ENCODE assay signal across 27 cellular contexts in the genomic region with DNA sequence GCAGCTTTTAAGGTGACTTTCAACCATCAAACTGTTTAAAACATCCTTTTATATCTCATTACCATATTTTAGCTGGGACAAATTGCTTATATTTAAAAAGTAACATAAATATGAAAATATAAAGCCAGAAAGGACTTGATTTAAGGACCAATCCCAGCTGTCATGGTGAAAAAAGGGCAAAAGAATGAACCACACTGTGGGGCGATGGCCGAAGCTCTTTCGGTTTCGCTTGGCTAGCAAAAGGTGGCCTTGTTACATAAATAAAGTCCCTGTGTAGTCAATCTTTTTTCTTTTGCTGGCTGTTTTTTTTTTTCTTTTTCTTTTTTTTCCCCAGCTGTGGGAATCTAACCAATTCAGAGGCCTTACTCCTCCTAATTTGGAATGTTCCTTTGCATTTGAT. TPM values are rescaled to one million over a fixed set of nuclear protein-coding genes. Genes with fewer than 3 reads are reported as not detected.
DNase-seq lines count a peak whose midpoint lies in the region; ATAC-seq, FAIRE-seq and TF ChIP-seq lines count a peak whose summit lies in the region.
"Had no signal": no experiment of that assay in that cellular context is flagged by ENCODE, and none has a peak within 500 bp of the region (broad histone marks: within the 10 kb centered on the region; RNA-seq: fewer than 3 reads in every experiment).

No MANE protein-coding gene starts in this region.

- no peak for TF ChIP-seq EP300 in GM12878 (IDR thresholded peaks at IDR 0.05; ENCODE audit: borderline replicate concordance in 1 of 2, control insufficient read depth in 1 of 2, low read depth in 2 of 2, low read length in 2 of 2)

- no peaks in the 10 kb centered on the region for H4K20me1 ChIP-seq in GM12878 (ENCODE audit: control insufficient read depth, insufficient read depth)

- DNase-seq in H4 (ENCODE audit: low spot score) (peak; percentile 13), GM12878 (ENCODE audit: low read depth, low spot score) (no peak), left lobe of liver (ENCODE audit: low spot score) (no peak), GM13976 (ENCODE audit: low spot score) (no peak), type B pancreatic cell (ENCODE audit: extremely low spot score, unreplicated experiment) (no peak)
- DNase-seq in activated T-cell treated with anti-CD3 and anti-CD28 coated beads, Interleukin-2, amount 50 U/mL, for 1 hour: no peak
- DNase-seq: activated CD8-positive, alpha-beta memory T cell treated with anti-CD3 and anti-CD28 coated beads for 24 hours; activated effector memory CD4-positive, alpha-beta T cell treated with anti-CD3 and anti-CD28 coated beads, Interleukin-2, amount 50 U/mL, for 16 hours; activated naive CD8-positive, alpha-beta T cell treated with anti-CD3 and anti-CD28 coated beads, Interleukin-2, amount 10 ng/mL, durations not matched to agents 7 days and 5 days; body of pancreas; CD4-positive, alpha-beta T cell; cerebellar nuclear complex; DMS 273 treated with DMSO at 0.1 percent for 48 hours; EL; NCI-H1436; NCI-H2081 treated with DMSO at 0.1 percent for 48 hours; NCI-H748 treated with DMSO at 0.1 percent for 48 hours; stimulated activated naive CD8-positive, alpha-beta T cell treated with anti-CD3 and anti-CD28 coated beads, Interleukin-15, Interleukin-2, amounts not matched to agents 100 U/mL and 50 U/mL, for 24 hours; transverse colon had no signal

- ATAC-seq in GM12878 (peak; percentile 48; the same call in 2 of the 3 replicates), left lobe of liver (peak; percentile 79), GM18909 (IDR thresholded peaks at IDR 0.05; ENCODE audit: poor library complexity, unreplicated experiment) (no peak)
- ATAC-seq: body of pancreas; SK-N-SH treated with all-trans-retinoic acid at 6 μM for 48 hours; stimulated activated naive CD8-positive, alpha-beta T cell treated with anti-CD3 and anti-CD28 coated beads, Interleukin-15, Interleukin-2, amounts not matched to agents 100 U/mL and 50 U/mL, for 24 hours had no signal

- H2AFZ ChIP-seq in GM12878 (ENCODE audit: control insufficient read depth, low read depth, low read length) (no peak overlapping the region), parathyroid adenoma (peak overlapping the region; percentile 19)

- peaks cover 8% of the 10 kb centered on the region for H3K4me1 Mint-ChIP-seq in type B pancreatic cell (ENCODE audit: unreplicated experiment)

- SMC1A ChIA-PET in GM12878 (lab: Charles Lee; ENCODE audit: uncharacterized antibody, unreplicated experiment): interaction anchor here (0.6 to 4.1 kb wide), 11 partner anchors 8 to 247 kb away, joined by 3 to 16 read pairs (median 4); no protein-coding TSS in a partner anchor

- TF ChIP-seq POLR2A in GM12878 (IDR thresholded peaks at IDR 0.05; ENCODE audit: low read depth, low read length): no peak

- no peak for TF ChIP-seq CTCF in GM12878 (IDR thresholded peaks at IDR 0.05 in 2 of 3, conservative IDR thresholded peaks at IDR 0.05 in 1 of 3; ENCODE audit: control insufficient read depth in 2 of 3, extremely low read depth in 1 of 3, insufficient read depth in 1 of 3, low read depth in 3 of 3, low read length in 3 of 3)
- no peak for TF ChIP-seq CTCF in parathyroid adenoma (IDR thresholded peaks at IDR 0.05)
- no peak for TF ChIP-seq CTCF in GM13976 (IDR thresholded peaks at IDR 0.05; ENCODE audit: borderline replicate concordance, control extremely low read depth, extremely low read depth, insufficient read depth, missing control alignments)
- no peak for TF ChIP-seq CTCF in type B pancreatic cell (conservative IDR thresholded peaks at IDR 0.05)

- no peaks in the 10 kb centered on the region for H3K9me3 Mint-ChIP-seq in type B pancreatic cell
- H3K9me3 Mint-ChIP-seq: activated naive CD8-positive, alpha-beta T cell treated with anti-CD3 and anti-CD28 coated beads, Interleukin-2, amount 10 ng/mL, durations not matched to agents 7 days and 5 days; CD4-positive, alpha-beta T cell had no signal

- H3K27me3 Mint-ChIP-seq in type B pancreatic cell: no peaks in the 10 kb centered on the region
- H3K27me3 Mint-ChIP-seq: activated naive CD8-positive, alpha-beta T cell treated with anti-CD3 and anti-CD28 coated beads, Interleukin-2, amount 10 ng/mL, durations not matched to agents 7 days and 5 days; CD4-positive, alpha-beta T cell had no signal

- H3K27ac ChIP-seq in GM12878 (ENCODE audit: control insufficient read depth, insufficient read depth): no peak overlapping the region
- no peak overlapping the region for H3K27ac ChIP-seq in parathyroid adenoma
- H3K27ac ChIP-seq: body of pancreas, neutrophil, transverse colon had no signal

- no peaks in the 10 kb centered on the region for H3K79me2 ChIP-seq in GM12878 (ENCODE audit: control insufficient read depth, insufficient read depth, low read length)
- no peaks in the 10 kb centered on the region for H3K79me2 ChIP-seq in parathyroid adenoma

- 98% methylated on average over 4 of the region's 4 CpGs for WGBS in GM12878 (ENCODE audit: insufficient coverage, insufficient replicate concordance, low lambda C conversion rate, missing lambda C conversion rate)

- in situ Hi-C loops in GM12878 (cut with MboI): no loop called here
- in situ Hi-C loops in GM13976 (cut with MboI; ENCODE audit: low sequenced_read_pairs, unreplicated experiment): no loop called here

- H3K4me3 ChIP-seq in GM12878 (no peak overlapping the region), parathyroid adenoma (ENCODE audit: low read depth, low read length) (no peak overlapping the region)
- H3K4me3 ChIP-seq: body of pancreas, HAP-1, lung, transverse colon had no signal

- intact Hi-C loops in GM12878 (cut with micrococcal nuclease; ENCODE audit: unreplicated experiment): no loop called here

- RAD21 ChIA-PET in GM12878 (lab: Charles Lee; ENCODE audit: unreplicated experiment): interaction anchor here (0.9 to 1.3 kb wide), 2 partner anchors 45 to 86 kb away, joined by 3 read pairs; no protein-coding TSS in a partner anchor

- CTCF ChIA-PET in GM12878 (lab: Yijun Ruan, JAX): interaction anchor here (0.6 to 2.4 kb wide), 9 partner anchors 11 to 1884 kb away, joined by 3 to 8 read pairs (median 5); no protein-coding TSS in a partner anchor

- no peak overlapping the region for H3K9ac ChIP-seq in GM12878 (ENCODE audit: control insufficient read depth, insufficient read depth, low read length)
- H3K9ac ChIP-seq in parathyroid adenoma: no peak overlapping the region

- no TSS peak for BruUV-seq in GM12878 (replicated peaks; lab: Mats Ljungman, UMichigan)

- H3K27me3 ChIP-seq in GM12878 (replicated peaks in 1 of 2; ENCODE audit: control insufficient read depth in 2 of 2, insufficient read depth in 2 of 2, low read length in 1 of 2) (no peaks in the 10 kb centered on the region), parathyroid adenoma (ENCODE audit: control insufficient read depth, insufficient read depth, low read length) (no peaks in the 10 kb centered on the region)
- H3K27me3 ChIP-seq: body of pancreas, neutrophil, transverse colon had no signal

- no peak for FAIRE-seq in GM12878 (lab: Jason Lieb, UNC)
- FAIRE-seq: A204.1, islet of Langerhans had no signal

- H3K4me2 ChIP-seq in GM12878 (ENCODE audit: control insufficient read depth, insufficient read depth) (no peak overlapping the region), parathyroid adenoma (ENCODE audit: low read length) (no peak overlapping the region)

- TF ChIP-seq RAD21 in GM12878 (IDR thresholded peaks at IDR 0.05; ENCODE audit: insufficient read depth, low read depth, low read length): no peak

- H3K9me3 ChIP-seq in GM12878 (replicated peaks; ENCODE audit: control insufficient read depth, insufficient read depth, low read length) (no peaks in the 10 kb centered on the region), parathyroid adenoma (ENCODE audit: control insufficient read depth, low read length) (no peaks in the 10 kb centered on the region)
- H3K9me3 ChIP-seq: body of pancreas, HAP-1, neutrophil, transverse colon had no signal

- H3K4me3 Mint-ChIP-seq in type B pancreatic cell: no peak overlapping the region
- H3K4me3 Mint-ChIP-seq: activated naive CD8-positive, alpha-beta T cell treated with anti-CD3 and anti-CD28 coated beads, Interleukin-2, amount 10 ng/mL, durations not matched to agents 7 days and 5 days; CD4-positive, alpha-beta T cell had no signal

- H3K36me3 ChIP-seq in GM12878 (ENCODE audit: control insufficient read depth in 2 of 2, insufficient read depth in 2 of 2, low read length in 1 of 2) (no peaks in the 10 kb centered on the region), parathyroid adenoma (ENCODE audit: control insufficient read depth, insufficient read depth, low read length) (no peaks in the 10 kb centered on the region)
- H3K36me3 ChIP-seq: HAP-1, neutrophil, transverse colon had no signal

- POLR2A ChIA-PET in GM12878 (lab: Charles Lee): interaction anchor here (0.6 to 1.5 kb wide), 2 partner anchors 52 to 392 kb away, joined by 3 to 7 read pairs; no protein-coding TSS in a partner anchor

- no peaks in the 10 kb centered on the region for H3K36me3 Mint-ChIP-seq in type B pancreatic cell

- no peak overlapping the region for H3K27ac Mint-ChIP-seq in type B pancreatic cell
- H3K27ac Mint-ChIP-seq: activated naive CD8-positive, alpha-beta T cell treated with anti-CD3 and anti-CD28 coated beads, Interleukin-2, amount 10 ng/mL, durations not matched to agents 7 days and 5 days; CD4-positive, alpha-beta T cell had no signal

- H3K4me1 ChIP-seq in GM12878 (ENCODE audit: control insufficient read depth, insufficient read depth, low read length) (no peaks in the 10 kb centered on the region), parathyroid adenoma (peaks cover 5% of the 10 kb centered on the region)
- H3K4me1 ChIP-seq: body of pancreas had no signal

RNA-seq across cellular contexts. Expression of gene FBXO33, which starts 50.9 kb away (rescaled TPM):
- 15.1 and 16.8 TPM in 2 replicates for total RNA-seq in H4 (2014; rRNA removed; shearing (Covaris generic))
- total RNA-seq in GM12878 (2013; cell fraction: nucleolus; rRNA removed): 26.3 and 26.4 TPM in 2 replicates
- total RNA-seq in GM12878 (2014; rRNA removed) (24.4 and 27.5 TPM in 2 replicates), GM12878 (2014; rRNA removed; fragmentation: Illumina TruSeq; extraction: Trizol) (20.1 and 21.5 TPM in 2 replicates), GM12878 (2021) (20.8 and 21.1 TPM in 2 replicates), left lobe of liver (5.4 TPM), type B pancreatic cell (ENCODE audit: low replicate concordance) (9.9 and 11.7 TPM in 2 replicates)
- 9.1 TPM for polyA plus RNA-seq in GM12878 (2011; ENCODE audit: low read depth)
- polyA plus RNA-seq in GM12878 (2011; rRNA removed) (56.9 and 74.1 TPM in 2 replicates), GM12878 (2014; fragmentation: Illumina TruSeq; extraction: Trizol) (18.5 and 22.2 TPM in 2 replicates), GM12878 (2014; fragmentation: Nextera tagmentation; extraction: Ambion mirVana) (10 to 100 TPM in 1 of 2 experiments, 1 to 10 TPM in 1; 5.8 to 13.5 TPM), GM12878 (2014; rRNA removed) (16.7 and 19.1 TPM in 2 replicates), GM12878 (2016; fragmentation: Nextera tagmentation; extraction: Ambion mirVana) (10 to 100 TPM in 1 of 2 experiments, 1 to 10 TPM in 1; 4.7 to 21.8 TPM)
- polyA plus RNA-seq in GM12878 (2011; cell fraction: cytosol; rRNA removed): 24.8 and 25.1 TPM in 2 replicates
- 31.8 and 40.7 TPM in 2 replicates for polyA plus RNA-seq in GM12878 (2011; cell fraction: nucleus; rRNA removed)
- polyA plus RNA-seq in GM12878 (2012): 12.3 and 14.8 TPM in 2 replicates
- 35.7 and 37.6 TPM in 2 replicates for polyA minus RNA-seq in GM12878 (2011; rRNA and poly(A)+ RNA removed)
- 13.1 and 14.7 TPM in 2 replicates for polyA minus RNA-seq in GM12878 (2011; cell fraction: cytosol; rRNA and poly(A)+ RNA removed)
- polyA minus RNA-seq in GM12878 (2011; cell fraction: nucleus; rRNA and poly(A)+ RNA removed): 32.2 and 45.7 TPM in 2 replicates
